ENCODE assay signal across 1 cellular context in the genomic region with DNA sequence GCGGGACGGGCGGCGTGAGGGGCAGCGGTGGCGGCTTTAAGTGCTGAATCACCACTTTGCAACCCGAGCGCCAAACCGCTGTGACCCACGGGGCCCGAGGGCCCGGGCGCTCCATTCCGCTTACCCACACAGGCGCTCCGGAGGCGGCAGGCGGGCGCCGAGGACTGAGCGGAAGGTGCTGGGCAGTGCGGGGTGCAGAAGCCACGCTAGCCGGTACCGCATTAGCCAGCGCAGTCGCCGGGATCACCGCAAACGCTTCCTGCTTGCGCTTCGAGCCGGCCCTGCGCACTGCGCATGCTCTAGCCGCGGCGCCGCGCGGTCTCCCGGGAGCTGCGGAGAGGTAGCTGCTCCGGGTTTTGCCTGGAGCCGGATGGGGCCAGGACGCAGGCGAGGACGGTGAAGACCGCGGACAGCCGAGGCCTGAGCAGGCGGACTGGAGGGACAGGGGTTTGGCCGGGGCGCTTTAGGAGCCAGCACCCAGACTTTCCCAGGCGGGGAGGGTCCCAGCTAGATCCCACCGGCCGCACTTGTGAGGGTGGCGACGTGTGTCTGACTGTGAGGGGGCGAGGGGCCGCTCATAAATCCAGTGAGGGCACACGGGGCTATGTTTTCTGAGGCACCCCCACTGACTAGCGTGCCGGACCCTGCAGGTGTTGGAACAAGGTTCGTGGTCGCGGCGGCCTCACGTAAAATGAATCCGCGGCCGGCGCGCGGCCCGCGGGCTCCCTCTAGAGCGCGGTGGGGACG.
A peak's percentile ranks its signal among the peaks of the same experiment; 100 is the strongest.
TF ChIP-seq lines count a peak whose summit lies in the region.

IDE (minus strand) TSS at position 296 of the 747 bp plus-strand sequence; CDS start at position 222, 74 bp downstream.

TF ChIP-seq in HCT116, 20 proteins besides CTCF, POLR2A, EP300 and RAD21 (continued from another document):
- no peak for TF ChIP-seq ZBTB33 (IDR thresholded peaks at IDR 0.05; ENCODE audit: extremely low read depth, insufficient replicate concordance, low read length)
- TF ChIP-seq CBX3 (IDR thresholded peaks at IDR 0.05; ENCODE audit: low read depth), result no peak
- no peak for TF ChIP-seq EZH2 (IDR thresholded peaks at IDR 0.05)
- no peak for TF ChIP-seq CEBPB (IDR thresholded peaks at IDR 0.05; ENCODE audit: low read depth)
- no peak for TF ChIP-seq JUND (IDR thresholded peaks at IDR 0.05)
- TF ChIP-seq ZNF274 (IDR thresholded peaks at IDR 0.05; ENCODE audit: low read depth, low read length), result no peak
- peak; percentile 90 for TF ChIP-seq POLR2AphosphoS5 (IDR thresholded peaks at IDR 0.05; ENCODE audit: low read depth, low read length)
- TF ChIP-seq EGR1 (IDR thresholded peaks at IDR 0.05; ENCODE audit: low read depth), result no peak
- TF ChIP-seq ZFX (IDR thresholded peaks at IDR 0.05), result peak; percentile 93
- no peak for TF ChIP-seq SRF (IDR thresholded peaks at IDR 0.05; ENCODE audit: low read depth)
- TF ChIP-seq YY1 (IDR thresholded peaks at IDR 0.05; ENCODE audit: extremely low read depth, insufficient replicate concordance, low read depth, low read length), result no peak
- TF ChIP-seq FOSL1 (IDR thresholded peaks at IDR 0.05; ENCODE audit: low read depth), result peak; percentile 40
- TF ChIP-seq MAX (IDR thresholded peaks at IDR 0.05), result peak; percentile 48; the same call in 1 of the 2 replicates
- peak; percentile 71 for TF ChIP-seq SIN3A (IDR thresholded peaks at IDR 0.05; ENCODE audit: low read depth)
- TF ChIP-seq ATF3 (IDR thresholded peaks at IDR 0.05), result no peak
- TF ChIP-seq TCF7L2 (IDR thresholded peaks at IDR 0.05; ENCODE audit: borderline replicate concordance, extremely low read depth, insufficient read depth, insufficient read length), result peak; percentile 6
- TF ChIP-seq SP1 (IDR thresholded peaks at IDR 0.05; ENCODE audit: low read depth), result no peak; the same call in 1 of the 2 replicates
TF ChIP-seq in HCT116: peak in this region for 6.
